1 cellular context compared by ENCODE assay signal in genomic region chr11:128555606-128556005, GRCh38.
TF ChIP-seq lines count a peak whose summit lies in the region.

No MANE protein-coding gene starts in this region.

TF ChIP-seq in K562, 482 proteins besides CTCF, POLR2A, EP300 and RAD21:
- no peak for TF ChIP-seq AFF1 (IDR thresholded peaks at IDR 0.05; ENCODE audit: low read depth in 1 of 2, partially characterized antibody in 2 of 2)
